8 cellular contexts compared by ENCODE assay signal in genomic region chr20:41411458-41411857, GRCh38. TPM values are rescaled to one million over a fixed set of nuclear protein-coding genes. Genes with fewer than 3 reads are reported as not detected.
A peak's percentile ranks its signal among the peaks of the same experiment; 100 is the strongest.
DNase-seq lines count a peak whose midpoint lies in the region; ATAC-seq, FAIRE-seq and TF ChIP-seq lines count a peak whose summit lies in the region.

No MANE protein-coding gene starts in this region.

- FAIRE-seq in astrocyte (lab: Jason Lieb, UNC): peak; percentile 13

- no peak for ATAC-seq in HG03097 (IDR thresholded peaks at IDR 0.05; ENCODE audit: low FRiP score, unreplicated experiment)
- no peak for ATAC-seq in WTC11
- no peak for ATAC-seq in HG02852 (IDR thresholded peaks at IDR 0.05; ENCODE audit: unreplicated experiment)

- no peaks in the 10 kb centered on the region for H3K9me3 ChIP-seq in astrocyte (ENCODE audit: insufficient read depth, low read depth, low read length)

- CTCF ChIA-PET in AG04449 (lab: Yijun Ruan, JAX): interaction anchor here (0.6 to 8.4 kb wide), 49 partner anchors 8 to 445 kb away, joined by 3 to 172 read pairs (median 4); partner anchors contain the start of genes CHD6 and LPIN3
- CTCF ChIA-PET in HEK293T (lab: Yijun Ruan, JAX): interaction anchor here (1.4 kb wide), 1 partner anchor 71 kb away, joined by 5 read pairs; the partner anchor contains the start of gene LPIN3
- CTCF ChIA-PET in WTC11 (lab: Charles Lee): interaction anchor here (0.7 to 2.1 kb wide), 12 partner anchors 9 to 446 kb away, joined by 3 to 6 read pairs (median 4); partner anchors contain the start of gene LPIN3

- H3K27ac ChIP-seq in astrocyte (ENCODE audit: low read depth, low read length): no peak overlapping the region

- H3K4me3 ChIP-seq in AG04449 (ENCODE audit: low read depth, low read length): no peak overlapping the region
- no peak overlapping the region for H3K4me3 ChIP-seq in astrocyte (ENCODE audit: insufficient read depth, low read depth, low read length)

- no peak overlapping the region for H3K4me3 Mint-ChIP-seq in astrocyte (ENCODE audit: unreplicated experiment)
- no peak overlapping the region for H3K4me3 Mint-ChIP-seq in WTC11

- peaks cover 35% of the 10 kb centered on the region for H3K36me3 ChIP-seq in astrocyte (ENCODE audit: insufficient read depth, low read length)

- H3K4me2 ChIP-seq in astrocyte (ENCODE audit: low read length): peak overlapping the region; percentile 1

- H3K4me1 Mint-ChIP-seq in astrocyte (ENCODE audit: low read depth, unreplicated experiment) (no peaks in the 10 kb centered on the region), WTC11 (no peaks in the 10 kb centered on the region)

- H3K27me3 Mint-ChIP-seq in astrocyte (ENCODE audit: low read depth, unreplicated experiment) (no peaks in the 10 kb centered on the region), WTC11 (ENCODE audit: low read depth) (no peaks in the 10 kb centered on the region)

- H3K4me1 ChIP-seq in astrocyte (ENCODE audit: insufficient read depth, low read length): no peaks in the 10 kb centered on the region

- peaks cover 11% of the 10 kb centered on the region for H4K20me1 ChIP-seq in astrocyte (ENCODE audit: insufficient read depth, low read length)

- TF ChIP-seq CTCF in AG04449 (IDR thresholded peaks at IDR 0.05; ENCODE audit: insufficient read depth, low read length, missing control alignments): peak; percentile 19
- peak; percentile 53 for TF ChIP-seq CTCF in astrocyte (IDR thresholded peaks at IDR 0.05; ENCODE audit: insufficient read depth, low read depth, low read length)
- no peak for TF ChIP-seq CTCF in WTC11 (IDR thresholded peaks at IDR 0.05)

- H3K27ac Mint-ChIP-seq in astrocyte (ENCODE audit: unreplicated experiment) (no peak overlapping the region), WTC11 (no peak overlapping the region)

- POLR2A ChIA-PET in AG04449 (lab: Yijun Ruan, JAX): no interaction called here
- POLR2A ChIA-PET in HEK293T (lab: Yijun Ruan, JAX): no interaction called here
- POLR2A ChIA-PET in WTC11 (lab: Charles Lee): no interaction called here

- no peaks in the 10 kb centered on the region for H3K27me3 ChIP-seq in astrocyte (ENCODE audit: insufficient read depth, low read length)

- H3K36me3 Mint-ChIP-seq in astrocyte (ENCODE audit: low read depth, unreplicated experiment): peaks cover 24% of the 10 kb centered on the region
- peaks cover 75% of the 10 kb centered on the region for H3K36me3 Mint-ChIP-seq in WTC11

- H3K9me3 Mint-ChIP-seq in astrocyte (ENCODE audit: unreplicated experiment) (no peaks in the 10 kb centered on the region), WTC11 (no peaks in the 10 kb centered on the region)

- H3K9ac ChIP-seq in astrocyte (ENCODE audit: low read length): no peak overlapping the region

- no peak for DNase-seq in AG04449 (ENCODE audit: low read depth, low spot score)
- peak; percentile 28 for DNase-seq in HT-29 (ENCODE audit: low spot score)
- DNase-seq in astrocyte (ENCODE audit: low read depth): peak; percentile 10
- peak; percentile 13 for DNase-seq in kidney tubule cell (ENCODE audit: low spot score)
- DNase-seq in HEK293T (ENCODE audit: extremely low spot score): no peak
- DNase-seq in WTC11 (ENCODE audit: low spot score): no peak

- H2AFZ ChIP-seq in astrocyte (ENCODE audit: low read depth, low read length): no peak overlapping the region

- H3K79me2 ChIP-seq in astrocyte (ENCODE audit: insufficient read depth, low read length): no peaks in the 10 kb centered on the region

TF ChIP-seq in HEK293T, 16 proteins besides CTCF, POLR2A, EP300 and RAD21:
- TF ChIP-seq SP1 (IDR thresholded peaks at IDR 0.05): no peak
- no peak for TF ChIP-seq LEF1 (IDR thresholded peaks at IDR 0.05; ENCODE audit: borderline replicate concordance)
- no peak for TF ChIP-seq HDGF (IDR thresholded peaks at IDR 0.05; ENCODE audit: borderline replicate concordance)
- TF ChIP-seq FOXK2 (IDR thresholded peaks at IDR 0.05): no peak
- no peak for TF ChIP-seq TARDBP (IDR thresholded peaks at IDR 0.05)
- TF ChIP-seq ELF4 (IDR thresholded peaks at IDR 0.05): no peak
- TF ChIP-seq NFRKB (IDR thresholded peaks at IDR 0.05): no peak
- no peak for TF ChIP-seq ZNF384 (IDR thresholded peaks at IDR 0.05)
- TF ChIP-seq FOXM1 (IDR thresholded peaks at IDR 0.05; ENCODE audit: borderline replicate concordance): no peak
- TF ChIP-seq BHLHE40 (IDR thresholded peaks at IDR 0.05; ENCODE audit: borderline replicate concordance): no peak
- no peak for TF ChIP-seq L3MBTL2 (conservative IDR thresholded peaks at IDR 0.05)
TF ChIP-seq in HEK293T: peak in this region for 0.

TF ChIP-seq in WTC11, 78 proteins besides CTCF, POLR2A, EP300 and RAD21:
- no peak for TF ChIP-seq MYBL2 (CRISPR knock-in tag; IDR thresholded peaks at IDR 0.05)
- no peak for TF ChIP-seq ZBTB43 (CRISPR knock-in tag; IDR thresholded peaks at IDR 0.05)
- no peak for TF ChIP-seq JAZF1 (CRISPR knock-in tag; IDR thresholded peaks at IDR 0.05)
- TF ChIP-seq SMAD3 (CRISPR knock-in tag; IDR thresholded peaks at IDR 0.05; ENCODE audit: borderline replicate concordance): no peak
- TF ChIP-seq TEAD1 (CRISPR knock-in tag; IDR thresholded peaks at IDR 0.05): no peak
- no peak for TF ChIP-seq E2F5 (CRISPR knock-in tag; IDR thresholded peaks at IDR 0.05)
- TF ChIP-seq PRRX2 (CRISPR knock-in tag; IDR thresholded peaks at IDR 0.05): no peak
- no peak for TF ChIP-seq NR3C1 (CRISPR knock-in tag; conservative IDR thresholded peaks at IDR 0.05; ENCODE audit: low read depth)
- TF ChIP-seq NFATC4 (CRISPR knock-in tag; IDR thresholded peaks at IDR 0.05): no peak
- TF ChIP-seq GRHL2 (CRISPR knock-in tag; IDR thresholded peaks at IDR 0.05; ENCODE audit: insufficient replicate concordance, severe bottlenecking): no peak
- no peak for TF ChIP-seq ZNF219 (CRISPR knock-in tag; IDR thresholded peaks at IDR 0.05; ENCODE audit: borderline replicate concordance)
- no peak for TF ChIP-seq FOXP4 (CRISPR knock-in tag; IDR thresholded peaks at IDR 0.05)
- no peak for TF ChIP-seq ZNF671 (CRISPR knock-in tag; IDR thresholded peaks at IDR 0.05)
- no peak for TF ChIP-seq FOXJ3 (CRISPR knock-in tag; IDR thresholded peaks at IDR 0.05; ENCODE audit: borderline replicate concordance)
- no peak for TF ChIP-seq ERG (CRISPR knock-in tag; IDR thresholded peaks at IDR 0.05)
- no peak for TF ChIP-seq ZNF423 (CRISPR knock-in tag; IDR thresholded peaks at IDR 0.05)
- TF ChIP-seq USF2 (CRISPR knock-in tag; IDR thresholded peaks at IDR 0.05): no peak
- TF ChIP-seq OVOL2 (CRISPR knock-in tag; IDR thresholded peaks at IDR 0.05; ENCODE audit: borderline replicate concordance): no peak
- no peak for TF ChIP-seq CBFB (CRISPR knock-in tag; IDR thresholded peaks at IDR 0.05; ENCODE audit: low read depth)

RNA-seq across cellular contexts. Expression of gene EMILIN3, which starts 44.8 kb away (rescaled TPM):
- total RNA-seq in HT-29 (2014; rRNA removed; shearing (Covaris generic)): not detected in 2 replicates
- total RNA-seq in astrocyte (0.20 TPM in 1 of 2 replicates, not detected in the other), WTC11 (2021) (5.5 to 6.0 TPM (median 5.8 TPM) in 3 replicates)

Comparison
In these comparisons a context has a peak if more than half of its experiments do, and no peak if none do; other contexts are left out.
1. DNase-seq: peak in HT-29 (single experiment), astrocyte (single experiment) and kidney tubule cell (single experiment); none in AG04449 (single experiment), HEK293T (single experiment) and WTC11 (single experiment).